ENCODE assay signal across 2 cellular contexts in genomic region chr6:18186033-18186432, GRCh38.
TF ChIP-seq lines count a peak whose summit lies in the region.

No MANE protein-coding gene starts in this region.

TF ChIP-seq in HepG2, 621 proteins besides CTCF, POLR2A, EP300 and RAD21:
- TF ChIP-seq TARDBP (CRISPR knock-in tag; IDR thresholded peaks at IDR 0.05) (no peak), TFDP2 (CRISPR knock-in tag; IDR thresholded peaks at IDR 0.05) (no peak), MXD4 (CRISPR knock-in tag; IDR thresholded peaks at IDR 0.05) (no peak), RBAK (CRISPR knock-in tag; IDR thresholded peaks at IDR 0.05) (no peak), KDM5B (CRISPR knock-in tag; IDR thresholded peaks at IDR 0.05; ENCODE audit: borderline replicate concordance) (no peak), PBX2 (CRISPR knock-in tag; IDR thresholded peaks at IDR 0.05) (no peak), SIN3A (IDR thresholded peaks at IDR 0.05; ENCODE audit: borderline replicate concordance, low read depth, low read length) (no peak), IKZF5 (CRISPR knock-in tag; IDR thresholded peaks at IDR 0.05) (no peak), PRDM10 (CRISPR knock-in tag; IDR thresholded peaks at IDR 0.05; ENCODE audit: low read depth) (no peak), ZNF615 (CRISPR knock-in tag; IDR thresholded peaks at IDR 0.05; ENCODE audit: borderline replicate concordance) (no peak), ZNF253 (CRISPR knock-in tag; IDR thresholded peaks at IDR 0.05; ENCODE audit: borderline replicate concordance) (no peak), NFYB (CRISPR knock-in tag; IDR thresholded peaks at IDR 0.05) (no peak), BRF2 (CRISPR knock-in tag; IDR thresholded peaks at IDR 0.05) (no peak), BCL3 (CRISPR knock-in tag; IDR thresholded peaks at IDR 0.05) (no peak)

TF ChIP-seq in GM12878, 131 proteins besides CTCF, POLR2A, EP300 and RAD21:
- TF ChIP-seq PBX3 (IDR thresholded peaks at IDR 0.05; ENCODE audit: insufficient replicate concordance, low read depth, low read length) (no peak), IRF5 (IDR thresholded peaks at IDR 0.05; ENCODE audit: borderline replicate concordance) (no peak), SIN3A (IDR thresholded peaks at IDR 0.05; ENCODE audit: low read depth, low read length) (no peak), ZBED1 (IDR thresholded peaks at IDR 0.05; ENCODE audit: borderline replicate concordance) (no peak), STAT1 (conservative IDR thresholded peaks at IDR 0.05) (no peak), USF2 (IDR thresholded peaks at IDR 0.05; ENCODE audit: borderline replicate concordance, low read depth, low read length) (no peak), EGR1 (IDR thresholded peaks at IDR 0.05; ENCODE audit: borderline replicate concordance in 1 of 2, low read depth in 2 of 2, low read length in 2 of 2) (no peak), POLR2AphosphoS5 (IDR thresholded peaks at IDR 0.05; ENCODE audit: low read length) (no peak), ZNF622 (IDR thresholded peaks at IDR 0.05) (no peak), SREBF2 (IDR thresholded peaks at IDR 0.05; ENCODE audit: low read length) (no peak), NFXL1 (IDR thresholded peaks at IDR 0.05; ENCODE audit: borderline replicate concordance) (no peak), HDAC2 (IDR thresholded peaks at IDR 0.05) (no peak)
